In the genomic region with DNA sequence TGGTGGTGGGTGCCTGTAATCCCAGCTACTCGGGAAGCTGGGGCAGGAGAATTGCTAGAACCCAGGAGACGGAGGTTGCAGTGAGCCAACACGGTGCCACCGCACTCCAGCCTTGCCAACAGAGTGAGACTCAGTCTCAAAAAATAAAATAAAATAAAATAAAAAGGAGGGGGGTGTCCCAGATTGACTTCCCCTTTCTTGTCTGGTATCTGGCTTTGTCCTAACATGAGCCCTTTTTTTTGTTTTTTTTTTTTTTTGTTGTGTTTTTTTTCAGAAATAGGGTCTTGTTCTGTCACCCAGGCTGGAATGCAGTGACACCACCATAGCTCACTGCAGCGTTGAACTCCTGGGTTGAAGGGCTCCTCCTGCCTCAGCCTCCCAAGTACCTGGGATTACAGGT, we compare ENCODE assay signal across 30 cellular contexts. TPM values are rescaled to one million over a fixed set of nuclear protein-coding genes. Genes with fewer than 3 reads are reported as not detected.
A peak's percentile ranks its signal among the peaks of the same experiment; 100 is the strongest.
DNase-seq lines count a peak whose midpoint lies in the region; ATAC-seq, FAIRE-seq and TF ChIP-seq lines count a peak whose summit lies in the region.
"Had no signal": no experiment of that assay in that cellular context is flagged by ENCODE, and none has a peak within 500 bp of the region (broad histone marks: within the 10 kb centered on the region; RNA-seq: fewer than 3 reads in every experiment).

No MANE protein-coding gene starts in this region.

- DNase-seq in GM12891 (ENCODE audit: insufficient read length, low spot score) (no peak), GM12878 (ENCODE audit: low read depth, low spot score) (no peak), kidney tubule cell (ENCODE audit: low spot score) (no peak), left lung (no peak)
- DNase-seq: 8988T; ACHN; BE2C; C1 segment of cervical spinal cord; CD4-positive, alpha-beta memory T cell; CD4-positive, CD25-positive, alpha-beta regulatory T cell; CD8-positive, alpha-beta memory T cell; COR-L47; DMS 273 treated with DMSO at 0.1 percent for 48 hours; DMS153; DMS53; DMS79; DND-41; EL; GDM1 had no signal

- BruUV-seq in GM12878 (replicated peaks; lab: Mats Ljungman, UMichigan) = no TSS peak

- no peak for TF ChIP-seq EP300 in GM12878 (IDR thresholded peaks at IDR 0.05; ENCODE audit: borderline replicate concordance in 1 of 2, control insufficient read depth in 1 of 2, low read depth in 2 of 2, low read length in 2 of 2)

- H3K27me3 ChIP-seq in Loucy (ENCODE audit: insufficient read depth, low read length, poor library complexity, severe bottlenecking) (no peaks in the 10 kb centered on the region), GM12878 (replicated peaks in 1 of 2; ENCODE audit: control insufficient read depth in 2 of 2, insufficient read depth in 2 of 2, low read length in 1 of 2) (no peaks in the 10 kb centered on the region), left lung (no peaks in the 10 kb centered on the region)
- H3K27me3 ChIP-seq: BE2C, BLaER1 had no signal

- RAD21 ChIA-PET in GM12878 (lab: Charles Lee; ENCODE audit: unreplicated experiment) = no interaction called here

- SMC1A ChIA-PET in GM12878 (lab: Charles Lee; ENCODE audit: uncharacterized antibody, unreplicated experiment) = interaction anchor here (1.4 kb wide), 1 partner anchor 123 kb away, joined by 4 read pairs; no protein-coding TSS in a partner anchor

- H4K20me1 ChIP-seq in Loucy (ENCODE audit: insufficient read depth, low read length, poor library complexity, severe bottlenecking) (peaks cover 65% of the 10 kb centered on the region), GM12878 (ENCODE audit: control insufficient read depth, insufficient read depth) (no peaks in the 10 kb centered on the region; the same call in 1 of the 2 replicates)

- no peak overlapping the region for H3K4me3 ChIP-seq in Loucy (ENCODE audit: low read length, poor library complexity, severe bottlenecking)
- H3K4me3 ChIP-seq in GM12878 = no peak overlapping the region
- H3K4me3 ChIP-seq in left lung = no peak overlapping the region
- H3K4me3 ChIP-seq: BLaER1 had no signal

- FAIRE-seq in GM12891 (lab: Jason Lieb, UNC) (no peak), GM12878 (lab: Jason Lieb, UNC) (no peak)
- FAIRE-seq: A204.1, GM12892, GM18507 had no signal

- H3K79me2 ChIP-seq in Loucy (ENCODE audit: insufficient read depth, low read length) (peaks cover 91% of the 10 kb centered on the region), GM12878 (ENCODE audit: control insufficient read depth, insufficient read depth, low read length) (peaks cover 35% of the 10 kb centered on the region)

- H3K9me3 ChIP-seq in Loucy (ENCODE audit: insufficient read depth, low read depth, low read length) (no peaks in the 10 kb centered on the region), GM12878 (replicated peaks; ENCODE audit: control insufficient read depth, insufficient read depth, low read length) (no peaks in the 10 kb centered on the region), left lung (no peaks in the 10 kb centered on the region)
- H3K9me3 ChIP-seq: BE2C, BLaER1 had no signal

- no peak for ATAC-seq in GM12878
- no peak for ATAC-seq in left lung
- no peak for ATAC-seq in GM21717 (IDR thresholded peaks at IDR 0.05; ENCODE audit: unreplicated experiment)

- intact Hi-C loops in GM12878 (cut with micrococcal nuclease; ENCODE audit: unreplicated experiment) (no loop called here), left lung (cut with DNase I) (no loop called here)

- no peak for TF ChIP-seq CTCF in Loucy (conservative IDR thresholded peaks at IDR 0.05; ENCODE audit: low read length)
- no peak for TF ChIP-seq CTCF in GM12878 (IDR thresholded peaks at IDR 0.05 in 2 of 3, conservative IDR thresholded peaks at IDR 0.05 in 1 of 3; ENCODE audit: control insufficient read depth in 2 of 3, extremely low read depth in 1 of 3, insufficient read depth in 1 of 3, low read depth in 3 of 3, low read length in 3 of 3)
- no peak for TF ChIP-seq CTCF in left lung (IDR thresholded peaks at IDR 0.05)

- CTCF ChIA-PET in GM12878 (lab: Yijun Ruan, JAX) = interaction anchor here (1.4 to 2.0 kb wide), 3 partner anchors 10 to 87 kb away, joined by 3 to 7 read pairs (median 6); no protein-coding TSS in a partner anchor

- peaks cover 50% of the 10 kb centered on the region for H3K36me3 ChIP-seq in Loucy (ENCODE audit: insufficient read depth, low read length)
- peaks cover 12 to 27% of the 10 kb centered on the region in 2 experiments for H3K36me3 ChIP-seq in GM12878 (ENCODE audit: control insufficient read depth in 2 of 2, insufficient read depth in 2 of 2, low read length in 1 of 2)
- peaks cover 10 to 61% of the 10 kb centered on the region in 2 donors for H3K36me3 ChIP-seq in left lung

- H3K4me2 ChIP-seq in Loucy (ENCODE audit: low read depth, low read length, poor library complexity, severe bottlenecking) (peak overlapping the region; percentile 89), GM12878 (ENCODE audit: control insufficient read depth, insufficient read depth) (no peak overlapping the region)
- H3K4me2 ChIP-seq: BLaER1 had no signal

- H3K27ac ChIP-seq in GM12878 (ENCODE audit: control insufficient read depth, insufficient read depth) = no peak overlapping the region
- H3K27ac ChIP-seq in left lung = no peak overlapping the region
- H3K27ac ChIP-seq: BLaER1 had no signal

- 100% methylated on average over 5 of the region's 5 CpGs for WGBS in GM12878 (ENCODE audit: insufficient coverage, insufficient replicate concordance, low lambda C conversion rate, missing lambda C conversion rate)

- no peak for TF ChIP-seq RAD21 in GM12878 (IDR thresholded peaks at IDR 0.05; ENCODE audit: insufficient read depth, low read depth, low read length)

- H3K9me2 ChIP-seq in Loucy (replicated peaks; ENCODE audit: low read depth, low read length) = no peaks in the 10 kb centered on the region

- in situ Hi-C loops in GM12878 (cut with MboI) = no loop called here

- POLR2A ChIA-PET in GM12878 (lab: Charles Lee) = interaction anchor here (1.5 kb wide), 1 partner anchor 8 kb away, joined by 3 read pairs; no protein-coding TSS in a partner anchor

- H3K4me1 ChIP-seq in Loucy (ENCODE audit: insufficient read depth, low read length, poor library complexity, severe bottlenecking) (peaks cover 61% of the 10 kb centered on the region), GM12878 (ENCODE audit: control insufficient read depth, insufficient read depth, low read length) (0 out of 2 replicates have a peak, but pooled peaks cover 5% of the 10 kb centered on the region), left lung (peaks cover 14 to 47% of the 10 kb centered on the region in 2 donors)
- H3K4me1 ChIP-seq: BE2C had no signal

- H3K9ac ChIP-seq in Loucy (ENCODE audit: low read depth, low read length, poor library complexity, severe bottlenecking) = no peak overlapping the region
- no peak overlapping the region for H3K9ac ChIP-seq in GM12878 (ENCODE audit: control insufficient read depth, insufficient read depth, low read length)
- H3K9ac ChIP-seq: BLaER1 had no signal

- no peak overlapping the region for H2AFZ ChIP-seq in Loucy (ENCODE audit: low read length)
- no peak overlapping the region for H2AFZ ChIP-seq in GM12878 (ENCODE audit: control insufficient read depth, low read depth, low read length)

- TF ChIP-seq POLR2A in GM12891 (IDR thresholded peaks at IDR 0.05; ENCODE audit: low read depth, low read length) (no peak), GM12878 (IDR thresholded peaks at IDR 0.05; ENCODE audit: low read depth, low read length) (no peak)

- no peaks in the 10 kb centered on the region for H3F3A ChIP-seq in Loucy (ENCODE audit: low read depth)

RNA-seq across cellular contexts. Expression of gene CASP2, which starts 4.7 kb away (rescaled TPM):
- 12.6 TPM for polyA plus RNA-seq in GM12891 (2012; ENCODE audit: low read depth, missing spikeins)
- 35.5 and 39.3 TPM in 2 replicates for total RNA-seq in GM12878 (2013; cell fraction: nucleolus; rRNA removed)
- total RNA-seq in GM12878 (2014; rRNA removed) (20.2 and 20.9 TPM in 2 replicates), GM12878 (2014; rRNA removed; fragmentation: Illumina TruSeq; extraction: Trizol) (14.1 and 14.2 TPM in 2 replicates), GM12878 (2021) (56.1 and 60.4 TPM in 2 replicates), left lung (10 to 100 TPM; 36.3 to 43.0 TPM)
- polyA plus RNA-seq in GM12878 (2011; ENCODE audit: low read depth) = 18.0 TPM
- polyA plus RNA-seq in GM12878 (2011; rRNA removed) (19.6 and 33.5 TPM in 2 replicates), GM12878 (2014; fragmentation: Illumina TruSeq; extraction: Trizol) (35.9 and 36.1 TPM in 2 replicates), GM12878 (2014; fragmentation: Nextera tagmentation; extraction: Ambion mirVana) (10 to 100 TPM; 12.1 to 17.4 TPM), GM12878 (2014; rRNA removed) (21.0 and 22.3 TPM in 2 replicates), GM12878 (2016; fragmentation: Nextera tagmentation; extraction: Ambion mirVana) (10 to 100 TPM; 30.1 to 34.1 TPM)
- polyA plus RNA-seq in GM12878 (2011; cell fraction: cytosol; rRNA removed) = 28.9 and 30.0 TPM in 2 replicates
- polyA plus RNA-seq in GM12878 (2011; cell fraction: nucleus; rRNA removed) = 28.2 and 35.4 TPM in 2 replicates
- 17.0 and 18.4 TPM in 2 replicates for polyA plus RNA-seq in GM12878 (2012)
- 84.9 and 89.5 TPM in 2 replicates for polyA minus RNA-seq in GM12878 (2011; rRNA and poly(A)+ RNA removed)
- polyA minus RNA-seq in GM12878 (2011; cell fraction: cytosol; rRNA and poly(A)+ RNA removed) = 26.5 and 27.5 TPM in 2 replicates
- polyA minus RNA-seq in GM12878 (2011; cell fraction: nucleus; rRNA and poly(A)+ RNA removed) = 17.5 and 29.6 TPM in 2 replicates

RNA-seq across cellular contexts. Expression of gene TMEM139, which starts 8.1 kb away (rescaled TPM):
- 0.13 TPM for polyA plus RNA-seq in GM12891 (2012; ENCODE audit: low read depth, missing spikeins)
- total RNA-seq in GM12878 (2013; cell fraction: nucleolus; rRNA removed) = not detected in 2 replicates
- total RNA-seq in GM12878 (2014; rRNA removed) (not detected in 2 replicates), GM12878 (2014; rRNA removed; fragmentation: Illumina TruSeq; extraction: Trizol) (0.31 TPM in 1 of 2 replicates, not detected in the other), GM12878 (2021) (not detected in 2 replicates), left lung (10 to 100 TPM; 18.5 to 48.1 TPM)
- polyA plus RNA-seq in GM12878 (2011; ENCODE audit: low read depth) = 0.39 TPM
- polyA plus RNA-seq in GM12878 (2011; rRNA removed) (not detected in 2 replicates), GM12878 (2014; fragmentation: Illumina TruSeq; extraction: Trizol) (not detected in 2 replicates), GM12878 (2014; fragmentation: Nextera tagmentation; extraction: Ambion mirVana) (not detected), GM12878 (2014; rRNA removed) (not detected in 2 replicates), GM12878 (2016; fragmentation: Nextera tagmentation; extraction: Ambion mirVana) (not detected)
- polyA plus RNA-seq in GM12878 (2011; cell fraction: cytosol; rRNA removed) = 0.12 TPM in 1 of 2 replicates, not detected in the other
- 0.06 TPM in 1 of 2 replicates, not detected in the other for polyA plus RNA-seq in GM12878 (2011; cell fraction: nucleus; rRNA removed)
- 0.08 and 0.45 TPM in 2 replicates for polyA plus RNA-seq in GM12878 (2012)
- not detected in 2 replicates for polyA minus RNA-seq in GM12878 (2011; rRNA and poly(A)+ RNA removed)
- 2.3 and 3.1 TPM in 2 replicates for polyA minus RNA-seq in GM12878 (2011; cell fraction: cytosol; rRNA and poly(A)+ RNA removed)
- polyA minus RNA-seq in GM12878 (2011; cell fraction: nucleus; rRNA and poly(A)+ RNA removed) = 0.24 TPM in 1 of 2 replicates, not detected in the other
- total RNA-seq: A673, Daoy, G401 had no signal
- polyA plus RNA-seq: AG04450, CD14-positive monocyte had no signal

RNA-seq across cellular contexts. Expression of gene CLCN1, which starts 23.0 kb away (rescaled TPM):
- 0.10 TPM for polyA plus RNA-seq in GM12891 (2012; ENCODE audit: low read depth, missing spikeins)
- total RNA-seq in GM12878 (2013; cell fraction: nucleolus; rRNA removed) = not detected in 2 replicates
- not detected in 2 replicates for total RNA-seq in GM12878 (2014; rRNA removed)
- total RNA-seq in GM12878 (2014; rRNA removed; fragmentation: Illumina TruSeq; extraction: Trizol) = not detected in 2 replicates
- not detected in 2 replicates for total RNA-seq in GM12878 (2021)
- not detected for polyA plus RNA-seq in GM12878 (2011; ENCODE audit: low read depth)
- not detected in 2 replicates for polyA plus RNA-seq in GM12878 (2011; rRNA removed)
- polyA plus RNA-seq in GM12878 (2011; cell fraction: cytosol; rRNA removed) = not detected in 2 replicates
- not detected in 2 replicates for polyA plus RNA-seq in GM12878 (2011; cell fraction: nucleus; rRNA removed)
- polyA plus RNA-seq in GM12878 (2012) = not detected in 2 replicates
- not detected in 2 replicates for polyA plus RNA-seq in GM12878 (2014; fragmentation: Illumina TruSeq; extraction: Trizol)
- not detected for polyA plus RNA-seq in GM12878 (2014; fragmentation: Nextera tagmentation; extraction: Ambion mirVana)
- 0.04 TPM in 1 of 2 replicates, not detected in the other for polyA plus RNA-seq in GM12878 (2014; rRNA removed)
- under 1 TPM in 1 of 2 experiments, not detected in 1; 0.30 TPM for polyA plus RNA-seq in GM12878 (2016; fragmentation: Nextera tagmentation; extraction: Ambion mirVana)
- polyA minus RNA-seq in GM12878 (2011; rRNA and poly(A)+ RNA removed) = not detected in 2 replicates
- not detected in 2 replicates for polyA minus RNA-seq in GM12878 (2011; cell fraction: cytosol; rRNA and poly(A)+ RNA removed)
- polyA minus RNA-seq in GM12878 (2011; cell fraction: nucleus; rRNA and poly(A)+ RNA removed) = not detected in 2 replicates
- under 1 TPM; 0.08 to 0.09 TPM for total RNA-seq in left lung
- total RNA-seq: A673; CD4-positive, alpha-beta memory T cell; CD4-positive, CD25-positive, alpha-beta regulatory T cell; G401 had no signal
- polyA plus RNA-seq: AG04450; CD8-positive, alpha-beta memory T cell had no signal

RNA-seq across cellular contexts. Expression of gene GSTK1, which starts 29.6 kb away (rescaled TPM):
- polyA plus RNA-seq in GM12891 (2012; ENCODE audit: low read depth, missing spikeins) = 94.8 TPM
- 74.2 and 75.8 TPM in 2 replicates for total RNA-seq in GM12878 (2013; cell fraction: nucleolus; rRNA removed)
- total RNA-seq in GM12878 (2014; rRNA removed) = 116 and 122 TPM in 2 replicates
- 76.2 and 78.8 TPM in 2 replicates for total RNA-seq in GM12878 (2014; rRNA removed; fragmentation: Illumina TruSeq; extraction: Trizol)
- 80.7 and 80.9 TPM in 2 replicates for total RNA-seq in GM12878 (2021)
- 64.7 TPM for polyA plus RNA-seq in GM12878 (2011; ENCODE audit: low read depth)
- polyA plus RNA-seq in GM12878 (2011; rRNA removed) = 80.2 and 104 TPM in 2 replicates
- polyA plus RNA-seq in GM12878 (2011; cell fraction: cytosol; rRNA removed) = 138 and 146 TPM in 2 replicates
- polyA plus RNA-seq in GM12878 (2011; cell fraction: nucleus; rRNA removed) = 162 and 197 TPM in 2 replicates
- 92.5 and 97.4 TPM in 2 replicates for polyA plus RNA-seq in GM12878 (2012)
- 96.8 and 136 TPM in 2 replicates for polyA plus RNA-seq in GM12878 (2014; fragmentation: Illumina TruSeq; extraction: Trizol)
- polyA plus RNA-seq in GM12878 (2014; fragmentation: Nextera tagmentation; extraction: Ambion mirVana) = 100 to 1,000 TPM; 143 to 166 TPM
- polyA plus RNA-seq in GM12878 (2014; rRNA removed) = 154 and 159 TPM in 2 replicates
- polyA plus RNA-seq in GM12878 (2016; fragmentation: Nextera tagmentation; extraction: Ambion mirVana) = 100 to 1,000 TPM; 122 to 132 TPM
- 55.9 and 82.6 TPM in 2 replicates for polyA minus RNA-seq in GM12878 (2011; rRNA and poly(A)+ RNA removed)
- 25.7 and 29.0 TPM in 2 replicates for polyA minus RNA-seq in GM12878 (2011; cell fraction: cytosol; rRNA and poly(A)+ RNA removed)
- polyA minus RNA-seq in GM12878 (2011; cell fraction: nucleus; rRNA and poly(A)+ RNA removed) = 28.3 and 38.9 TPM in 2 replicates
- 100 to 1,000 TPM; 124 to 151 TPM for total RNA-seq in left lung

Comparison
In these comparisons a context has a peak if more than half of its experiments do, and no peak if none do; other contexts are left out.
1. RNA of gene TMEM139, which starts 8.1 kb away (total RNA-seq): 18.5 to 48.1 TPM in left lung; 0.31 TPM in GM12878; every median in the first group is over 10 times any median in the second.